ENCODE assay signal across 8 cellular contexts in the genomic region with DNA sequence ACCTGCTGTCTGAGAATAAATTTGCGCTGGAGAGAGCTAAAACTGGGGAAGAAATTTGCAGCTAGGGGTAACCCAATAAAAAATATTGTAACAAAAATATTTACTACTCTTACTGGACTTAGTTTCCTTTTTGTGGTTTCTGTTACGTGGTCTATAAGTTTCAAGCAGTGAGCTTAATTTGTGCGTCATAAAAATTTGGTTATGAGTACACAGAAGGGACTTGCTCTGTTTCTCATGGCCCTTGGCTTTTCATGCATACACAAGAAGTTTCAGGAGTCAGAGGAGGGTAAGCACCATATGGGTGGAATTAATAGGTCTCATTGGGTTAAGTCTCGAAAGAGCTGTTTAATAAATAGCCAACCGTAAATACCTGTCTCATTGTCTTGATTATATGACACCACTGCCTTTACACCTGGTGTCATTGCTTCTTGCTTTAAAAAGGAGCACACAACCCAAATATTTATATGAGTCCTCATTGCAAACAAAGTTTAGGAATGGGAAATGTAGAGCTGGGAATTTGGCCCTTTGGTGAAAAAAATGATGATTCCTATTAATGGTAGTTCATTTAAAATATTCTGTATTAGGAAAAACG. TPM values are rescaled to one million over a fixed set of nuclear protein-coding genes. Genes with fewer than 3 reads are reported as not detected.
DNase-seq lines count a peak whose midpoint lies in the region; TF ChIP-seq lines count a peak whose summit lies in the region.

No MANE protein-coding gene starts in this region.

- H3K27me3 ChIP-seq in HAP-1 (ENCODE audit: low read depth) (no peaks in the 10 kb centered on the region), endodermal cell (ENCODE audit: control insufficient read depth, insufficient read depth, low read length, poor library complexity, severe bottlenecking) (no peaks in the 10 kb centered on the region), trophoblast cell (ENCODE audit: insufficient read depth, low read length) (no peaks in the 10 kb centered on the region)

- H3K27me3 Mint-ChIP-seq in endodermal cell (ENCODE audit: insufficient read depth), result peaks cover 14% of the 10 kb centered on the region

- peak overlapping the region; percentile 94 for H3K4ac ChIP-seq in trophoblast cell (ENCODE audit: low read depth, low read length)

- H3K79me2 ChIP-seq in trophoblast cell (ENCODE audit: control insufficient read depth, insufficient read depth, low read length, poor library complexity), result peaks cover 12% of the 10 kb centered on the region

- H3K36me3 ChIP-seq in HAP-1 (replicated peaks), result no peaks in the 10 kb centered on the region
- H3K36me3 ChIP-seq in endodermal cell (ENCODE audit: control insufficient read depth, insufficient read depth, low read length), result no peaks in the 10 kb centered on the region
- H3K36me3 ChIP-seq in trophoblast cell (ENCODE audit: control insufficient read depth in 1 of 2, insufficient read depth in 2 of 2, low read length in 2 of 2), result no peaks in the 10 kb centered on the region

- H3K9me3 Mint-ChIP-seq in endodermal cell, result no peaks in the 10 kb centered on the region

- WGBS in endodermal cell (ENCODE audit: insufficient coverage in 1 of 2, insufficient read length in 1 of 2), 2 experiments, result 67 to 73% methylated on average over 5 of the region's 6 CpGs
- WGBS in trophoblast cell (ENCODE audit: extremely low coverage, insufficient coverage, insufficient read length), result no CpG with 5 or more reads among the region's 6 CpGs

- no peak overlapping the region for H4K91ac ChIP-seq in trophoblast cell (ENCODE audit: low read depth, low read length)

- H3K9ac ChIP-seq in endodermal cell (ENCODE audit: extremely low read depth, low read length, poor library complexity, severe bottlenecking) (peak overlapping the region; percentile 95), trophoblast cell (ENCODE audit: low read length) (no peak overlapping the region)

- H3K27ac ChIP-seq in endodermal cell (ENCODE audit: low read depth, low read length), result no peak overlapping the region
- peak overlapping the region; percentile 81 for H3K27ac ChIP-seq in trophoblast cell (ENCODE audit: low read depth, low read length)

- H2BK12ac ChIP-seq in trophoblast cell (ENCODE audit: low read length), result no peak overlapping the region

- no peak overlapping the region for H4K12ac ChIP-seq in trophoblast cell (ENCODE audit: low read depth, low read length)

- no peaks in the 10 kb centered on the region for H3K9me3 ChIP-seq in HAP-1
- H3K9me3 ChIP-seq in endodermal cell (ENCODE audit: control insufficient read depth, low read length), result no peaks in the 10 kb centered on the region
- H3K9me3 ChIP-seq in trophoblast cell (ENCODE audit: insufficient read depth, low read depth, low read length), result no peaks in the 10 kb centered on the region

- no peak overlapping the region for H2AFZ ChIP-seq in trophoblast cell (ENCODE audit: insufficient read depth, low read length, poor library complexity)

- H2BK5ac ChIP-seq in trophoblast cell (ENCODE audit: low read depth, low read length, poor library complexity), result no peak overlapping the region

- H3K79me1 ChIP-seq in trophoblast cell (ENCODE audit: low read length), result peaks cover 12% of the 10 kb centered on the region

- H2AK5ac ChIP-seq in trophoblast cell (ENCODE audit: low read length), result no peak overlapping the region

- H3K4me2 ChIP-seq in trophoblast cell (ENCODE audit: low read length), result peak overlapping the region; percentile 93

- H3K4me1 ChIP-seq in HAP-1 (peaks cover 12% of the 10 kb centered on the region), endodermal cell (ENCODE audit: control insufficient read depth, insufficient read depth, low read length) (peaks cover 21% of the 10 kb centered on the region), trophoblast cell (ENCODE audit: control insufficient read depth in 1 of 2, insufficient read depth in 2 of 2, low read length in 2 of 2) (peaks cover 9 to 11% of the 10 kb centered on the region in 2 experiments)

- peaks cover 3% of the 10 kb centered on the region for H3K36me3 Mint-ChIP-seq in endodermal cell (ENCODE audit: low read depth)

- H3K4me3 ChIP-seq in HAP-1, result peak overlapping the region; percentile 62
- peak overlapping the region; percentile 97 for H3K4me3 ChIP-seq in endodermal cell (ENCODE audit: low read length)
- no peak overlapping the region for H3K4me3 ChIP-seq in trophoblast cell (ENCODE audit: low read depth, low read length)

- peak overlapping the region; percentile 83 for H3K27ac Mint-ChIP-seq in endodermal cell

- no peak overlapping the region for H4K8ac ChIP-seq in trophoblast cell (ENCODE audit: low read depth, low read length)

- no peak overlapping the region for H2BK120ac ChIP-seq in trophoblast cell (ENCODE audit: insufficient read depth, low read length, poor library complexity)

- no peak overlapping the region for H3K18ac ChIP-seq in trophoblast cell (ENCODE audit: low read length)

- TF ChIP-seq CTCF in endodermal cell (conservative IDR thresholded peaks at IDR 0.05), result no peak

- peak overlapping the region; percentile 70 for H3K4me3 Mint-ChIP-seq in endodermal cell

- no peak overlapping the region for H3K14ac ChIP-seq in trophoblast cell (ENCODE audit: low read length)

- no peak overlapping the region for H3K23ac ChIP-seq in trophoblast cell (ENCODE audit: low read length)

- DNase-seq in DMS79 treated with DMSO at 0.1 percent for 48 hours (lab: John Stamatoyannopoulos, UW) (peak; percentile 65), DMS79 (lab: John Stamatoyannopoulos, UW) (no peak), HAP-1 (ENCODE audit: low spot score in 2 of 2) (no peak), NCI-H524 (lab: John Stamatoyannopoulos, UW) (peak; percentile 28 to 62), endodermal cell (no peak), trophoblast cell (peak in 1 of 2 donors; percentile 23), inferior parietal cortex (ENCODE audit: extremely low spot score) (no peak), COLO829 (ENCODE audit: low spot score) (no peak)

- in situ Hi-C loops in HAP-1 (cut with MboI; ENCODE audit: low sequenced_read_pairs), result no loop called here

- peaks cover 52% of the 10 kb centered on the region for H3K4me1 Mint-ChIP-seq in endodermal cell

RNA-seq across cellular contexts. Expression of a gene that starts 1.9 kb away (rescaled TPM):
- 10 to 100 TPM; 61.3 to 64.9 TPM for total RNA-seq in endodermal cell
- polyA plus RNA-seq in endodermal cell (2013, experiment 1 of 2), result 29.5 TPM
- 28.6 TPM for polyA plus RNA-seq in endodermal cell (2013, experiment 2 of 2)
- 72.6 and 72.7 TPM in 2 replicates for polyA plus RNA-seq in trophoblast cell (2013)

Comparison
In these comparisons a context has a peak if more than half of its experiments do, and no peak if none do; other contexts are left out.
1. DNase-seq: peak in DMS79 treated with DMSO at 0.1 percent for 48 hours (single experiment) and NCI-H524 (2 of 2); none in DMS79 (single experiment), HAP-1 (0 of 2), endodermal cell (single experiment), inferior parietal cortex (single experiment) and COLO829 (single experiment).